In genomic region chr2:19811186-19811585, GRCh38 we compare ENCODE assay signal across 16 cellular contexts.
DNase-seq lines count a peak whose midpoint lies in the region; ATAC-seq and TF ChIP-seq lines count a peak whose summit lies in the region.
"Had no signal": no experiment of that assay in that cellular context is flagged by ENCODE, and none has a peak within 500 bp of the region (broad histone marks: within the 10 kb centered on the region; RNA-seq: fewer than 3 reads in every experiment).

No MANE protein-coding gene starts in this region.

- DNase-seq in ascending aorta (ENCODE audit: low spot score in 2 of 2) (peak in 1 of 2 donors; percentile 60), ecto neural progenitor cell (ENCODE audit: low spot score) (peak; percentile 15), thoracic aorta (ENCODE audit: low spot score) (no peak), SKM-1 treated with dmso at 0.1 percent for 144 hours (lab: John Stamatoyannopoulos, UW; ENCODE audit: unreplicated experiment) (no peak), NCI-H2171 treated with DMSO at 0.1 percent for 48 hours (lab: John Stamatoyannopoulos, UW) (no peak)
- no peak for DNase-seq in activated CD8-positive, alpha-beta T cell treated with anti-CD3 and anti-CD28 coated beads for 36 hours
- DNase-seq: Calu3; CD8-positive, alpha-beta T cell; DMS79 treated with DMSO at 0.1 percent for 48 hours; GF-D8; GOT3; H7; HFFc6 had no signal

- no peaks in the 10 kb centered on the region for H3K36me3 Mint-ChIP-seq in activated CD8-positive, alpha-beta T cell treated with anti-CD3 and anti-CD28 coated beads for 36 hours (ENCODE audit: low read depth)
- H3K36me3 Mint-ChIP-seq: CD8-positive, alpha-beta T cell had no signal

- POLR2A ChIA-PET in activated CD8-positive, alpha-beta T cell treated with anti-CD3 and anti-CD28 coated beads for 36 hours (lab: Charles Lee), result no interaction called here

- no peaks in the 10 kb centered on the region for H3K27me3 Mint-ChIP-seq in activated CD8-positive, alpha-beta T cell treated with anti-CD3 and anti-CD28 coated beads for 36 hours

- H3K9me3 ChIP-seq in ascending aorta, result no peaks in the 10 kb centered on the region
- no peaks in the 10 kb centered on the region for H3K9me3 ChIP-seq in thoracic aorta
- H3K9me3 ChIP-seq: BLaER1 treated with 17β-estradiol and CSF1 and Interleukin-3, amounts not matched to agents 10 nM and 100 nM had no signal

- CTCF ChIA-PET in activated CD8-positive, alpha-beta T cell treated with anti-CD3 and anti-CD28 coated beads for 36 hours (lab: Charles Lee), result no interaction called here

- ATAC-seq in thoracic aorta (ENCODE audit: insufficient number of reproducible peaks, low FRiP score, low read depth), result no peak
- no peak for ATAC-seq in activated CD8-positive, alpha-beta T cell treated with anti-CD3 and anti-CD28 coated beads for 36 hours
- ATAC-seq: CD8-positive, alpha-beta T cell; HCT116 had no signal

- H3K36me3 ChIP-seq in ascending aorta, result no peaks in the 10 kb centered on the region
- H3K36me3 ChIP-seq in thoracic aorta, result no peaks in the 10 kb centered on the region
- H3K36me3 ChIP-seq: BLaER1 treated with 17β-estradiol and CSF1 and Interleukin-3, amounts not matched to agents 10 nM and 100 nM had no signal

- H3K27ac Mint-ChIP-seq in activated CD8-positive, alpha-beta T cell treated with anti-CD3 and anti-CD28 coated beads for 36 hours, result no peak overlapping the region
- H3K27ac Mint-ChIP-seq: B cell; CD8-positive, alpha-beta T cell; HFFc6 had no signal

- H3K4me3 ChIP-seq in ascending aorta (no peak overlapping the region), thoracic aorta (no peak overlapping the region)
- H3K4me3 ChIP-seq: BLaER1 treated with 17β-estradiol and CSF1 and Interleukin-3, amounts not matched to agents 10 nM and 100 nM had no signal

- peak overlapping the region; percentile 82 to 89 for H3K27ac ChIP-seq in ascending aorta
- H3K27ac ChIP-seq in thoracic aorta, result peak overlapping the region; percentile 73 to 86
- H3K27ac ChIP-seq: BLaER1 treated with 17β-estradiol and CSF1 and Interleukin-3, amounts not matched to agents 10 nM and 100 nM had no signal

- H3K4me1 ChIP-seq in ascending aorta, result peaks cover 6 to 48% of the 10 kb centered on the region in 2 donors
- H3K4me1 ChIP-seq in thoracic aorta (ENCODE audit: control insufficient read depth in 1 of 2, low read depth in 2 of 2), result peaks cover 25 to 85% of the 10 kb centered on the region in 2 donors

- intact Hi-C loops in ascending aorta (cut with DNase I), result loop anchor here (5.0 kb wide), 1 partner anchor 54 kb away; no protein-coding TSS in a partner anchor
- intact Hi-C loops in activated CD8-positive, alpha-beta T cell treated with anti-CD3 and anti-CD28 coated beads for 36 hours (cut with micrococcal nuclease), result no loop called here

- no peaks in the 10 kb centered on the region for H3K9me3 Mint-ChIP-seq in activated CD8-positive, alpha-beta T cell treated with anti-CD3 and anti-CD28 coated beads for 36 hours
- H3K9me3 Mint-ChIP-seq: CD8-positive, alpha-beta T cell; HFFc6 had no signal

- no peaks in the 10 kb centered on the region for H3K4me1 Mint-ChIP-seq in activated CD8-positive, alpha-beta T cell treated with anti-CD3 and anti-CD28 coated beads for 36 hours (ENCODE audit: low read depth)
- H3K4me1 Mint-ChIP-seq: B cell had no signal

- H3K27me3 ChIP-seq in ascending aorta, result no peaks in the 10 kb centered on the region
- H3K27me3 ChIP-seq in thoracic aorta (replicated peaks; ENCODE audit: insufficient read depth), result no peaks in the 10 kb centered on the region
- H3K27me3 ChIP-seq: BLaER1 treated with 17β-estradiol and CSF1 and Interleukin-3, amounts not matched to agents 10 nM and 100 nM had no signal

- H3K4me3 Mint-ChIP-seq in activated CD8-positive, alpha-beta T cell treated with anti-CD3 and anti-CD28 coated beads for 36 hours, result no peak overlapping the region
- H3K4me3 Mint-ChIP-seq: B cell; CD8-positive, alpha-beta T cell; HFFc6 had no signal

- TF ChIP-seq CTCF in ascending aorta (IDR thresholded peaks at IDR 0.05), result no peak
- no peak for TF ChIP-seq CTCF in thoracic aorta (IDR thresholded peaks at IDR 0.05)
- no peak for TF ChIP-seq CTCF in activated CD8-positive, alpha-beta T cell treated with anti-CD3 and anti-CD28 coated beads for 36 hours (IDR thresholded peaks at IDR 0.05)
